In genomic region chr1:86774305-86775304, GRCh38 we compare ENCODE assay signal across 8 cellular contexts.
A peak's percentile ranks its signal among the peaks of the same experiment; 100 is the strongest.
DNase-seq lines count a peak whose midpoint lies in the region; ATAC-seq and TF ChIP-seq lines count a peak whose summit lies in the region.

No MANE protein-coding gene starts in this region.

- no peaks in the 10 kb centered on the region for H3K4me1 ChIP-seq in CD8-positive, alpha-beta memory T cell (ENCODE audit: insufficient read depth, low read length)

- H3K9me3 Mint-ChIP-seq in MCF 10A (ENCODE audit: unreplicated experiment), result no peaks in the 10 kb centered on the region
- no peaks in the 10 kb centered on the region for H3K9me3 Mint-ChIP-seq in CD8-positive, alpha-beta memory T cell

- no peaks in the 10 kb centered on the region for H3K9me3 ChIP-seq in CD8-positive, alpha-beta memory T cell (ENCODE audit: low read length)

- no peak for TF ChIP-seq POLR2A in GM18505 (IDR thresholded peaks at IDR 0.05; ENCODE audit: borderline replicate concordance, extremely low read depth, insufficient read depth, insufficient read length)

- TSS peak; percentile 92 for BruUV-seq in MCF 10A (replicated peaks; lab: Mats Ljungman, UMichigan)

- CTCF ChIA-PET in MCF 10A (lab: Yijun Ruan, JAX), result interaction anchor here (0.6 to 1.8 kb wide), 5 partner anchors 61 to 1407 kb away, joined by 3 to 8 read pairs (median 4); no protein-coding TSS in a partner anchor
- CTCF ChIA-PET in CD8-positive, alpha-beta memory T cell (lab: Charles Lee), result no interaction called here

- no peaks in the 10 kb centered on the region for H3K27me3 ChIP-seq in CD8-positive, alpha-beta memory T cell (ENCODE audit: insufficient read depth, low read length, poor library complexity, severe bottlenecking)

- POLR2A ChIA-PET in MCF 10A (lab: Yijun Ruan, JAX), result interaction anchor here (0.6 to 2.6 kb wide), 11 partner anchors 14 to 1193 kb away, joined by 3 to 23 read pairs (median 5); partner anchors contain the start of genes CCN1, CLCA2, HS2ST1 and SELENOF
- POLR2A ChIA-PET in CD8-positive, alpha-beta memory T cell (lab: Charles Lee), result no interaction called here

- in situ Hi-C loops in SK-MEL-5 (cut with HindIII; ENCODE audit: low pct_unique_long_range_greater_than_20kb, low sequenced_read_pairs), result no loop called here

- peak overlapping the region; percentile 89 for H3K27ac Mint-ChIP-seq in MCF 10A (ENCODE audit: low read depth, unreplicated experiment)
- peak overlapping the region in 1 of 8 donors; percentile 25 for H3K27ac Mint-ChIP-seq in CD8-positive, alpha-beta memory T cell

- intact Hi-C loops in MCF 10A (cut with micrococcal nuclease), result no loop called here

- TF ChIP-seq CTCF in MCF 10A (IDR thresholded peaks at IDR 0.05; ENCODE audit: unreplicated experiment), result no peak

- peaks cover 48% of the 10 kb centered on the region for H3K4me1 Mint-ChIP-seq in MCF 10A (ENCODE audit: insufficient read depth, unreplicated experiment)
- peaks cover 2 to 9% (median 3%) of the 10 kb centered on the region in 3 donors for H3K4me1 Mint-ChIP-seq in CD8-positive, alpha-beta memory T cell

- no peaks in the 10 kb centered on the region for H3K27me3 Mint-ChIP-seq in MCF 10A (ENCODE audit: insufficient read depth, unreplicated experiment)
- peaks cover 0 to 2% of the 10 kb centered on the region in 2 donors for H3K27me3 Mint-ChIP-seq in CD8-positive, alpha-beta memory T cell

- H3K36me3 Mint-ChIP-seq in MCF 10A (ENCODE audit: insufficient read depth, unreplicated experiment), result peaks cover 7% of the 10 kb centered on the region
- H3K36me3 Mint-ChIP-seq in CD8-positive, alpha-beta memory T cell, result peaks cover 0 to 5% (median 0%) of the 10 kb centered on the region in 3 donors

- no peak overlapping the region for H3K27ac ChIP-seq in CD8-positive, alpha-beta memory T cell (ENCODE audit: low read depth, low read length)

- no peaks in the 10 kb centered on the region for H3K36me3 ChIP-seq in CD8-positive, alpha-beta memory T cell (ENCODE audit: insufficient read depth, low read length)

- peak; percentile 95 for ATAC-seq in GM18505 (IDR thresholded peaks at IDR 0.05; ENCODE audit: unreplicated experiment)
- peak; percentile 96 for ATAC-seq in HG02610 (IDR thresholded peaks at IDR 0.05; ENCODE audit: unreplicated experiment)

- DNase-seq in NAMALWA (ENCODE audit: low spot score) (peak; percentile 81), SK-MEL-5 (ENCODE audit: low read depth, low spot score) (peak; percentile 35), MCF 10A (ENCODE audit: unreplicated experiment) (peak; percentile 93), left kidney (ENCODE audit: low read depth, low spot score) (peak; percentile 97)
- peak; percentile 38 for DNase-seq in stimulated activated CD4-positive, alpha-beta T cell treated with anti-CD3 and anti-CD28 coated beads, Interleukin-4, amount 100 ng/mL, for 1 hour
- DNase-seq in CD8-positive, alpha-beta memory T cell, result no peak

- peak overlapping the region; percentile 64 for H3K4me3 Mint-ChIP-seq in MCF 10A (ENCODE audit: unreplicated experiment)
- H3K4me3 Mint-ChIP-seq in CD8-positive, alpha-beta memory T cell, result no peak overlapping the region

- no peak overlapping the region for H3K4me3 ChIP-seq in CD8-positive, alpha-beta memory T cell (ENCODE audit: low read length)

Comparison
In these comparisons a context has a peak if more than half of its experiments do, and no peak if none do; other contexts are left out.
1. DNase-seq: peak in NAMALWA (single experiment), SK-MEL-5 (single experiment), MCF 10A (single experiment), left kidney (single experiment) and stimulated activated CD4-positive, alpha-beta T cell treated with anti-CD3 and anti-CD28 coated beads, Interleukin-4, amount 100 ng/mL, for 1 hour (single experiment); none in CD8-positive, alpha-beta memory T cell (0 of 5).